In the genomic region with DNA sequence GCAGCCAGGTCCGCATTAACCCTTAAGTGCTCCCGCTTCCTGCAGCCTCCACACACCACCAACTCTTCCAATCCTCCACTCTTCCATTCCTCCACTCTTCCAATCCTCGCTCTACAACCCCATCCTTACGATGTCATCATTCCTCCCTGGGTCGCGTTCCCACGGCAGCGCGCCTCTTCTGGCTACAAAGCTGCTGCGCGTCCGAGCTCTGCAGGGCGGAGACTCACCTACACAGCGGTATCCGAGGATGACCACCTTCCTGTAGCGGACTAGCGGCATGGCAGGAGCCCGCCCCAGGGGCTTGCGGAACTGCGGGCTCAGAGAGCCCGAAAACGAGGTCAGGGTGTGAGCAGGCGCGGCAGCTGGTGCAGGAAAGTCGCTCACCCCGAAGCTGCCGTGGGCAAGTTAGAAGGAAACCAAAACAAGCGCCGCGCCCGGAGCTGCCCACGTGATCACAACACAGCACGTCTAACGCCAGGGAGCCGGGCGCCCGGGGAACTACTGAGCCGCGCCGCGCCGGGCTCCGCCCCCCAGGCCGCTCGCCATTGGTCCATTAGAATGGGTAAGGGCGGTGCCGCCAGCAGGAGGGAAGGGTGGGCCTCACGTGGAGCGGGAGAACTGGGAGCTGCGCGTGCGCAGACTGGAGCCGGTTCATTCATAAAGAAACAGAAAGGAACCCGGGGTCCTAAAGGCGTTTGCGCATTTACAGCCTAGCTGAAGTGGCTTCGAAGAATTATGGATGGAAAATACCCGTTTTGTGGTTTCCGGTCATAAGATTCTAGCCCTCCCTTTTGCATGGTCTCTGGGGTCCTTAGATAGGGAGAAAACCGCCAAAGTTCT, we compare ENCODE assay signal across 8 cellular contexts. TPM values are rescaled to one million over a fixed set of nuclear protein-coding genes. Genes with fewer than 3 reads are reported as not detected.
DNase-seq lines count a peak whose midpoint lies in the region; ATAC-seq, FAIRE-seq and TF ChIP-seq lines count a peak whose summit lies in the region.

RHEBL1 (minus strand) TSS at position 473 of the 840 bp plus-strand sequence; CDS start at position 279, 194 bp downstream.

- no peak within 1 kb of the TSS for H2BK15ac ChIP-seq in H9 (ENCODE audit: low read depth, low read length)

- H3T11ph ChIP-seq in H9 (ENCODE audit: low read length), result no peak within 1 kb of the TSS

- DNase-seq in H9 (peak; percentile 98), RWPE2 (ENCODE audit: low spot score) (peak; percentile 97), fibroblast of pulmonary artery (ENCODE audit: low read depth) (peak; percentile 96), neural crest cell (ENCODE audit: low read depth, low spot score) (peak; percentile 98)
- peak; percentile 100 for DNase-seq in activated T-helper 2 cell treated with anti-CD3 and anti-CD28 coated beads, Interferon-gamma antibody, Interleukin-2, Interleukin-4, amounts not matched to agents 10 μg/mL and 5 μg/mL and 100 μg/mL, durations not matched to agents 14 hours and 24 hours and 36 hours (ENCODE audit: low spot score)

- peaks cover 31% of the 10 kb centered on the region for H3K27me3 Mint-ChIP-seq in H9 (ENCODE audit: low read depth)
- H3K27me3 Mint-ChIP-seq in activated T-helper 2 cell treated with anti-CD3 and anti-CD28 coated beads, Interferon-gamma antibody, Interleukin-2, Interleukin-4, amounts not matched to agents 10 μg/mL and 5 μg/mL and 100 μg/mL, durations not matched to agents 14 hours and 24 hours and 36 hours (ENCODE audit: low read depth), result no peaks in the 10 kb centered on the region
- H3K27me3 Mint-ChIP-seq in neural crest cell (ENCODE audit: low read depth), result peaks cover 12% of the 10 kb centered on the region

- H3K4me3 ChIP-seq in Loucy (ENCODE audit: low read length, poor library complexity, severe bottlenecking) (peak within 1 kb of the TSS; percentile 81), RWPE2 (ENCODE audit: severe bottlenecking) (peak within 1 kb of the TSS; percentile 64), fibroblast of pulmonary artery (replicated peaks; ENCODE audit: low read depth, low read length) (peak within 1 kb of the TSS; percentile 90), stomach smooth muscle (ENCODE audit: low read length in 2 of 2) (peak within 1 kb of the TSS; percentile 88 to 89)

- no peak within 1 kb of the TSS for H4K5ac ChIP-seq in H9 (ENCODE audit: insufficient read length, low read depth, low read length)

- H3K23me2 ChIP-seq in H9 (ENCODE audit: insufficient read length, low read depth, low read length, poor library complexity, severe bottlenecking), result peaks cover 4% of the 10 kb centered on the region

- H3K18ac ChIP-seq in H9 (ENCODE audit: insufficient read length, low read depth, low read length), result no peak within 1 kb of the TSS

- no peaks in the 10 kb centered on the region for H3K9me2 ChIP-seq in Loucy (replicated peaks; ENCODE audit: low read depth, low read length)

- FAIRE-seq in G401.6 (lab: Jason Lieb, UNC), result peak; percentile 96

- H2BK120ac ChIP-seq in H9 (ENCODE audit: low read depth, low read length, poor library complexity, severe bottlenecking), result no peak within 1 kb of the TSS

- intact Hi-C loops in activated T-helper 2 cell treated with anti-CD3 and anti-CD28 coated beads, Interferon-gamma antibody, Interleukin-2, Interleukin-4, amounts not matched to agents 10 μg/mL and 5 μg/mL and 100 μg/mL, durations not matched to agents 14 hours and 24 hours and 36 hours (cut with micrococcal nuclease), result loop anchor here (1.0 to 2.0 kb wide), 3 partner anchors 9 to 165 kb away; partner anchors contain the start of genes KMT2D and TUBA1B

- peak; percentile 97 for ATAC-seq in RWPE2 (ENCODE audit: low read depth)

- H3K27me3 ChIP-seq in H9 (ENCODE audit: insufficient read depth, low read length), result no peaks in the 10 kb centered on the region
- no peaks in the 10 kb centered on the region for H3K27me3 ChIP-seq in Loucy (ENCODE audit: insufficient read depth, low read length, poor library complexity, severe bottlenecking)
- no peaks in the 10 kb centered on the region for H3K27me3 ChIP-seq in RWPE2 (ENCODE audit: insufficient read depth, poor library complexity, severe bottlenecking)
- H3K27me3 ChIP-seq in stomach smooth muscle (ENCODE audit: control insufficient read depth in 1 of 2, insufficient read depth in 2 of 2, low read length in 2 of 2), result no peaks in the 10 kb centered on the region

- peaks cover 6% of the 10 kb centered on the region; the same call in 1 of the 2 replicates for H3F3A ChIP-seq in Loucy (ENCODE audit: low read depth)

- H3K4me3 Mint-ChIP-seq in H9 (peak within 1 kb of the TSS; percentile 85 to 90), neural crest cell (peak within 1 kb of the TSS; percentile 94)
- H3K4me3 Mint-ChIP-seq in activated T-helper 2 cell treated with anti-CD3 and anti-CD28 coated beads, Interferon-gamma antibody, Interleukin-2, Interleukin-4, amounts not matched to agents 10 μg/mL and 5 μg/mL and 100 μg/mL, durations not matched to agents 14 hours and 24 hours and 36 hours (ENCODE audit: low read depth), result peak within 1 kb of the TSS; percentile 98

- H3K14ac ChIP-seq in H9 (ENCODE audit: insufficient read depth, low read length), result no peak within 1 kb of the TSS

- H3K4me1 ChIP-seq in H9 (ENCODE audit: insufficient read depth, low read length), result no peaks in the 10 kb centered on the region
- H3K4me1 ChIP-seq in Loucy (ENCODE audit: insufficient read depth, low read length, poor library complexity, severe bottlenecking), result peaks cover 15% of the 10 kb centered on the region
- H3K4me1 ChIP-seq in RWPE2 (ENCODE audit: insufficient read depth, poor library complexity, severe bottlenecking), result peaks cover 4% of the 10 kb centered on the region
- peaks cover 11% of the 10 kb centered on the region for H3K4me1 ChIP-seq in stomach smooth muscle (ENCODE audit: control insufficient read depth, insufficient read depth, low read length)

- H2BK20ac ChIP-seq in H9 (ENCODE audit: low read depth, low read length, poor library complexity, severe bottlenecking), result no peak within 1 kb of the TSS

- no peak within 1 kb of the TSS for H3K4ac ChIP-seq in H9 (ENCODE audit: low read depth, low read length)

- H2BK5ac ChIP-seq in H9 (ENCODE audit: insufficient read length, low read length), result no peak within 1 kb of the TSS

- H3K27ac Mint-ChIP-seq in H9 (peak within 1 kb of the TSS in 2 of 3 experiments; percentile 66 to 69; a peak in 4 of 7 replicates), neural crest cell (ENCODE audit: unreplicated experiment) (peak within 1 kb of the TSS; percentile 52)
- H3K27ac Mint-ChIP-seq in activated T-helper 2 cell treated with anti-CD3 and anti-CD28 coated beads, Interferon-gamma antibody, Interleukin-2, Interleukin-4, amounts not matched to agents 10 μg/mL and 5 μg/mL and 100 μg/mL, durations not matched to agents 14 hours and 24 hours and 36 hours, result peak within 1 kb of the TSS; percentile 92

- TF ChIP-seq CTCF in H9 (conservative IDR thresholded peaks at IDR 0.05) (peak; percentile 18; the same call in 1 of the 3 replicates), Loucy (conservative IDR thresholded peaks at IDR 0.05; ENCODE audit: low read length) (peak; percentile 40; the same call in 1 of the 2 replicates), RWPE2 (IDR thresholded peaks at IDR 0.05; ENCODE audit: poor library complexity, severe bottlenecking) (peak; percentile 40), fibroblast of pulmonary artery (IDR thresholded peaks at IDR 0.05; ENCODE audit: low read length, missing control alignments) (peak; percentile 16), neural crest cell (conservative IDR thresholded peaks at IDR 0.05) (no peak)

- H4K20me1 ChIP-seq in H9 (ENCODE audit: control insufficient read depth, insufficient read depth, insufficient read length), result no peaks in the 10 kb centered on the region
- H4K20me1 ChIP-seq in Loucy (ENCODE audit: insufficient read depth, low read length, poor library complexity, severe bottlenecking), result no peaks in the 10 kb centered on the region

- H4K91ac ChIP-seq in H9 (ENCODE audit: insufficient read length, low read depth, low read length), result no peak within 1 kb of the TSS

- H3K9ac ChIP-seq in H9 (ENCODE audit: extremely low read depth, insufficient read length, low read length) (peak within 1 kb of the TSS; percentile 26), Loucy (ENCODE audit: low read depth, low read length, poor library complexity, severe bottlenecking) (peak within 1 kb of the TSS; percentile 77), stomach smooth muscle (ENCODE audit: low read length in 2 of 2) (peak within 1 kb of the TSS; percentile 51 to 58)

- H2BK12ac ChIP-seq in H9 (ENCODE audit: insufficient read length, low read depth, low read length), result no peak within 1 kb of the TSS

- no peak within 1 kb of the TSS for H3K23ac ChIP-seq in H9 (ENCODE audit: insufficient read length, low read depth, low read length)

- H3K9me3 ChIP-seq in H9 (ENCODE audit: control insufficient read depth, low read depth, low read length), result no peaks in the 10 kb centered on the region
- H3K9me3 ChIP-seq in Loucy (ENCODE audit: insufficient read depth, low read depth, low read length), result no peaks in the 10 kb centered on the region
- no peaks in the 10 kb centered on the region for H3K9me3 ChIP-seq in RWPE2 (ENCODE audit: severe bottlenecking)
- H3K9me3 ChIP-seq in stomach smooth muscle (ENCODE audit: control insufficient read depth in 2 of 2, low read length in 2 of 2), result no peaks in the 10 kb centered on the region

- no peak within 1 kb of the TSS for H4K8ac ChIP-seq in H9 (replicated peaks; ENCODE audit: insufficient read length, low read depth, low read length)

- peaks cover 21 to 22% of the 10 kb centered on the region in 2 experiments for H3K4me1 Mint-ChIP-seq in H9
- peaks cover 25% of the 10 kb centered on the region for H3K4me1 Mint-ChIP-seq in activated T-helper 2 cell treated with anti-CD3 and anti-CD28 coated beads, Interferon-gamma antibody, Interleukin-2, Interleukin-4, amounts not matched to agents 10 μg/mL and 5 μg/mL and 100 μg/mL, durations not matched to agents 14 hours and 24 hours and 36 hours (ENCODE audit: low read depth)
- H3K4me1 Mint-ChIP-seq in neural crest cell, result peaks cover 22% of the 10 kb centered on the region

- H3K4me2 ChIP-seq in H9 (ENCODE audit: insufficient read depth, insufficient read length, low read length) (peak within 1 kb of the TSS; percentile 77), Loucy (ENCODE audit: low read depth, low read length, poor library complexity, severe bottlenecking) (peak within 1 kb of the TSS; percentile 94)

- H3K79me2 ChIP-seq in H9 (ENCODE audit: insufficient read depth, low read length) (no peaks in the 10 kb centered on the region), Loucy (ENCODE audit: insufficient read depth, low read length) (peaks cover 7% of the 10 kb centered on the region)

- no peak within 1 kb of the TSS for H3K27ac ChIP-seq in H9 (ENCODE audit: insufficient read length, low read depth, low read length)
- peak within 1 kb of the TSS; percentile 36 for H3K27ac ChIP-seq in RWPE2 (ENCODE audit: poor library complexity, severe bottlenecking)
- H3K27ac ChIP-seq in stomach smooth muscle (ENCODE audit: low read length), result no peak within 1 kb of the TSS

- H3K9me3 Mint-ChIP-seq in H9 (no peaks in the 10 kb centered on the region), neural crest cell (no peaks in the 10 kb centered on the region)
- no peaks in the 10 kb centered on the region for H3K9me3 Mint-ChIP-seq in activated T-helper 2 cell treated with anti-CD3 and anti-CD28 coated beads, Interferon-gamma antibody, Interleukin-2, Interleukin-4, amounts not matched to agents 10 μg/mL and 5 μg/mL and 100 μg/mL, durations not matched to agents 14 hours and 24 hours and 36 hours

- H3K56ac ChIP-seq in H9 (ENCODE audit: insufficient read length, low read depth, low read length), result no peak within 1 kb of the TSS

- WGBS in H9 (ENCODE audit: extremely low coverage, insufficient read length, low lambda C conversion rate), result 100% methylated on average over 2 of the region's 60 CpGs

- H2AFZ ChIP-seq in H9 (ENCODE audit: low read length), result no peak within 1 kb of the TSS
- H2AFZ ChIP-seq in Loucy (ENCODE audit: low read length), result peak within 1 kb of the TSS; percentile 90

- H3K36me3 Mint-ChIP-seq in H9 (ENCODE audit: insufficient read depth in 1 of 3, low read depth in 3 of 3) (peaks cover 0 to 3% (median 2%) of the 10 kb centered on the region in 3 experiments; a peak in 3 of 7 replicates), neural crest cell (ENCODE audit: low read depth) (no peaks in the 10 kb centered on the region)
- peaks cover 14% of the 10 kb centered on the region for H3K36me3 Mint-ChIP-seq in activated T-helper 2 cell treated with anti-CD3 and anti-CD28 coated beads, Interferon-gamma antibody, Interleukin-2, Interleukin-4, amounts not matched to agents 10 μg/mL and 5 μg/mL and 100 μg/mL, durations not matched to agents 14 hours and 24 hours and 36 hours (ENCODE audit: low read depth)

- no peaks in the 10 kb centered on the region; the same call in 1 of the 2 replicates for H3K36me3 ChIP-seq in Loucy (ENCODE audit: insufficient read depth, low read length)
- no peaks in the 10 kb centered on the region for H3K36me3 ChIP-seq in RWPE2 (ENCODE audit: low read depth)
- no peaks in the 10 kb centered on the region for H3K36me3 ChIP-seq in stomach smooth muscle (ENCODE audit: control insufficient read depth in 2 of 2, insufficient read depth in 2 of 2, low read length in 2 of 2)

- H3K79me1 ChIP-seq in H9 (ENCODE audit: insufficient read depth, low read depth, low read length, poor library complexity, severe bottlenecking), result no peaks in the 10 kb centered on the region

- no peak within 1 kb of the TSS for H2AK5ac ChIP-seq in H9 (ENCODE audit: insufficient read length, low read length)

RNA-seq across cellular contexts. Expression of gene RHEBL1, which starts in this region (rescaled TPM):
- 4.0 and 4.1 TPM in 2 replicates for total RNA-seq in H9 (2021)
- 14.2 and 16.0 TPM in 2 replicates for total RNA-seq in activated T-helper 2 cell treated with anti-CD3 and anti-CD28 coated beads, Interferon-gamma antibody, Interleukin-2, Interleukin-4, amounts not matched to agents 10 μg/mL and 5 μg/mL and 100 μg/mL, durations not matched to agents 14 hours and 24 hours and 36 hours
- 1.2 and 2.1 TPM in 2 replicates for total RNA-seq in neural crest cell

Comparison
In these comparisons a context has a peak if more than half of its experiments do, and no peak if none do; other contexts are left out.
1. H3K9ac ChIP-seq: peak in every context shown above with its lines; median percentile 77 in Loucy; 54 in stomach smooth muscle; 26 in H9.